ENCODE assay signal across 1 cellular context in the genomic region with DNA sequence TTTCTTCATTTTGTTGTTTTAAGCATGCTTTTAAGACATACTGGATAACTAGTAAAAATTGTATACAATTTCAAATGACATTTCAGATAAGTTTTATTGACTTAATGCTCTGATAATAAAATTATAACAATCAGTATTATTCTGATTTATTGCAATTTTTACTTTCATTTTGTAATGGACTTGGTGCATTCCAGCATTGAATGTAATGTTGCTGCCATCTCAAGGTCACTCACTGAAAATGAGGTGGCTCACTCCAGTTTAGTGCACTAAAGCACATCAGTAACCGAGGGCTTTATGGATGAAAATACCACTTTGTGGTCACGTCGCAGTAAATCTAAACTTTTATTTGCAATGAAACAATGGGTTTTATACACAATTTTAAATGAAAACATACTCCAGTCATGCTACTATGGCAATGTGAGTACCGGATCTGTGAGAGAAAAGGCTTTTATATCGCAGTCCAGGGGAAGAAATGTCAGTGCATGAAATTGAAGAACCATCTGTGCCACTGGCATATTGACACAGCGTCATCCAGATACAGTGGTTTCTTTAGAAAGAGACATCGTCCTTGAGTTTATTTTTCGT.
TF ChIP-seq lines count a peak whose summit lies in the region.

No MANE protein-coding gene starts in this region.

TF ChIP-seq in IMR-90, 13 proteins besides CTCF, POLR2A, EP300 and RAD21:
- no peak for TF ChIP-seq RCOR1 (IDR thresholded peaks at IDR 0.05; ENCODE audit: insufficient replicate concordance, low read length)
- no peak for TF ChIP-seq MXI1 (IDR thresholded peaks at IDR 0.05; ENCODE audit: borderline replicate concordance, low read depth, low read length)
- no peak for TF ChIP-seq MAFK (IDR thresholded peaks at IDR 0.05; ENCODE audit: low read depth, low read length)
- no peak for TF ChIP-seq RFX5 (IDR thresholded peaks at IDR 0.05; ENCODE audit: low read depth, low read length)
- no peak for TF ChIP-seq CHD1 (IDR thresholded peaks at IDR 0.05; ENCODE audit: low read depth, low read length)
- TF ChIP-seq, protein P1, sequence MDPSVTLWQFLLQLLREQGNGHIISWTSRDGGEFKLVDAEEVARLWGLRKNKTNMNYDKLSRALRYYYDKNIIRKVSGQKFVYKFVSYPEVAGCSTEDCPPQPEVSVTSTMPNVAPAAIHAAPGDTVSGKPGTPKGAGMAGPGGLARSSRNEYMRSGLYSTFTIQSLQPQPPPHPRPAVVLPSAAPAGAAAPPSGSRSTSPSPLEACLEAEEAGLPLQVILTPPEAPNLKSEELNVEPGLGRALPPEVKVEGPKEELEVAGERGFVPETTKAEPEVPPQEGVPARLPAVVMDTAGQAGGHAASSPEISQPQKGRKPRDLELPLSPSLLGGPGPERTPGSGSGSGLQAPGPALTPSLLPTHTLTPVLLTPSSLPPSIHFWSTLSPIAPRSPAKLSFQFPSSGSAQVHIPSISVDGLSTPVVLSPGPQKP (IDR thresholded peaks at IDR 0.05; ENCODE audit: borderline replicate concordance, low read depth, low read length) = no peak
- TF ChIP-seq CEBPB (IDR thresholded peaks at IDR 0.05; ENCODE audit: low read depth, low read length) = no peak
- TF ChIP-seq, protein P2, sequence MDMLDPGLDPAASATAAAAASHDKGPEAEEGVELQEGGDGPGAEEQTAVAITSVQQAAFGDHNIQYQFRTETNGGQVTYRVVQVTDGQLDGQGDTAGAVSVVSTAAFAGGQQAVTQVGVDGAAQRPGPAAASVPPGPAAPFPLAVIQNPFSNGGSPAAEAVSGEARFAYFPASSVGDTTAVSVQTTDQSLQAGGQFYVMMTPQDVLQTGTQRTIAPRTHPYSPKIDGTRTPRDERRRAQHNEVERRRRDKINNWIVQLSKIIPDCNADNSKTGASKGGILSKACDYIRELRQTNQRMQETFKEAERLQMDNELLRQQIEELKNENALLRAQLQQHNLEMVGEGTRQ (IDR thresholded peaks at IDR 0.05; ENCODE audit: low read depth, low read length) = no peak
- no peak for TF ChIP-seq FOS (IDR thresholded peaks at IDR 0.05; ENCODE audit: low read depth, low read length)
- TF ChIP-seq NFE2L2 (IDR thresholded peaks at IDR 0.05; ENCODE audit: low read depth, low read length) = no peak
- TF ChIP-seq MAZ (IDR thresholded peaks at IDR 0.05; ENCODE audit: borderline replicate concordance, low read depth, low read length) = no peak
- TF ChIP-seq SMC3 (IDR thresholded peaks at IDR 0.05; ENCODE audit: low read depth, low read length) = no peak
- no peak for TF ChIP-seq BHLHE40 (IDR thresholded peaks at IDR 0.05; ENCODE audit: low read depth, low read length)
